Comparison of ENCODE assay signal across 8 cellular contexts in genomic region chr3:15292765-15293522, GRCh38. TPM values are rescaled to one million over a fixed set of nuclear protein-coding genes. Genes with fewer than 3 reads are reported as not detected.
DNase-seq lines count a peak whose midpoint lies in the region; ATAC-seq and TF ChIP-seq lines count a peak whose summit lies in the region.

No MANE protein-coding gene starts in this region.

- no peaks in the 10 kb centered on the region for H4K20me1 ChIP-seq in BLaER1 treated with 17β-estradiol and CSF1 and Interleukin-3, amounts not matched to agents 10 nM and 100 nM

- no peak for ATAC-seq in T-helper 17 cell

- H3K9me3 ChIP-seq in BLaER1 treated with 17β-estradiol and CSF1 and Interleukin-3, amounts not matched to agents 10 nM and 100 nM (replicated peaks in 1 of 11): peaks cover 0 to 24% (median 0%) of the 10 kb centered on the region in 11 experiments; a peak in 7 of 22 replicates
- H3K9me3 ChIP-seq in T-helper 17 cell (ENCODE audit: control insufficient read depth, low read length, poor library complexity, severe bottlenecking): no peaks in the 10 kb centered on the region

- DNase-seq in T-helper 17 cell (no peak), foreskin fibroblast (peak; percentile 60 to 67), osteocyte (ENCODE audit: extremely low spot score, unreplicated experiment) (no peak), middle frontal gyrus (ENCODE audit: extremely low spot score, low spot score) (no peak)
- DNase-seq in stimulated activated CD4-positive, alpha-beta T cell treated with anti-CD3 and anti-CD28 coated beads, Interleukin-12 subunit alpha, Interleukin-12 subunit beta, amount 100 ng/mL, for 4 hours: no peak
- no peak for DNase-seq in stimulated activated CD4-positive, alpha-beta T cell treated with anti-CD3 and anti-CD28 coated beads, Interleukin-4, amount 100 ng/mL, for 1 hour
- DNase-seq in activated effector memory CD4-positive, alpha-beta T cell treated with Interleukin-2 at 50 U/mL for 16 hours: no peak

- peak overlapping the region; percentile 0 to 87 (median 70); a peak in 19 of 22 replicates for H3K27ac ChIP-seq in BLaER1 treated with 17β-estradiol and CSF1 and Interleukin-3, amounts not matched to agents 10 nM and 100 nM

- H3K36me3 ChIP-seq in BLaER1 treated with 17β-estradiol and CSF1 and Interleukin-3, amounts not matched to agents 10 nM and 100 nM: peaks cover 0 to 9% (median 0%) of the 10 kb centered on the region in 11 experiments; a peak in 2 of 22 replicates

- H3K9me3 Mint-ChIP-seq in osteocyte (ENCODE audit: unreplicated experiment): no peaks in the 10 kb centered on the region

- TF ChIP-seq CTCF in foreskin fibroblast (IDR thresholded peaks at IDR 0.05; ENCODE audit: low read depth, low read length) (no peak), osteocyte (IDR thresholded peaks at IDR 0.05) (no peak)

- peak overlapping the region in 5 of 11 experiments; percentile 3 to 49 (median 34); a peak in 7 of 22 replicates for H3K9ac ChIP-seq in BLaER1 treated with 17β-estradiol and CSF1 and Interleukin-3, amounts not matched to agents 10 nM and 100 nM

- H3K4me2 ChIP-seq in BLaER1 treated with 17β-estradiol and CSF1 and Interleukin-3, amounts not matched to agents 10 nM and 100 nM: peak overlapping the region; percentile 73 to 98 (median 88)

- peak overlapping the region; percentile 93 for H3K27ac Mint-ChIP-seq in T-helper 17 cell
- H3K27ac Mint-ChIP-seq in osteocyte (ENCODE audit: unreplicated experiment): peak overlapping the region; percentile 40

- H3K36me3 Mint-ChIP-seq in T-helper 17 cell (ENCODE audit: low read depth) (peaks cover 11% of the 10 kb centered on the region), osteocyte (ENCODE audit: unreplicated experiment) (no peaks in the 10 kb centered on the region)

- no peaks in the 10 kb centered on the region; a peak in 1 of 22 replicates for H3K27me3 ChIP-seq in BLaER1 treated with 17β-estradiol and CSF1 and Interleukin-3, amounts not matched to agents 10 nM and 100 nM

- peaks cover 47 to 100% (median 88%) of the 10 kb centered on the region in 10 experiments for H3K4me1 ChIP-seq in BLaER1 treated with 17β-estradiol and CSF1 and Interleukin-3, amounts not matched to agents 10 nM and 100 nM

- no peaks in the 10 kb centered on the region for H3K27me3 Mint-ChIP-seq in T-helper 17 cell
- H3K27me3 Mint-ChIP-seq in osteocyte (ENCODE audit: unreplicated experiment): no peaks in the 10 kb centered on the region

- H3K4me3 Mint-ChIP-seq in T-helper 17 cell: peak overlapping the region; percentile 81
- no peak overlapping the region for H3K4me3 Mint-ChIP-seq in osteocyte (ENCODE audit: unreplicated experiment)

- no peak overlapping the region for H3K4me3 ChIP-seq in BLaER1 treated with 17β-estradiol and CSF1 and Interleukin-3, amounts not matched to agents 10 nM and 100 nM
- H3K4me3 ChIP-seq in foreskin fibroblast (ENCODE audit: low read depth in 1 of 2, low read length in 2 of 2): no peak overlapping the region

- H3K4me1 Mint-ChIP-seq in T-helper 17 cell: peaks cover 70% of the 10 kb centered on the region
- peaks cover 9% of the 10 kb centered on the region for H3K4me1 Mint-ChIP-seq in osteocyte (ENCODE audit: unreplicated experiment)

RNA-seq across cellular contexts. Expression of gene SH3BP5, which starts 39.4 kb away (rescaled TPM):
- 10 to 100 TPM; 50.7 to 78.4 TPM for total RNA-seq in T-helper 17 cell
- 4.5 and 5.9 TPM in 2 replicates for total RNA-seq in osteocyte

Comparison
In these comparisons a context has a peak if more than half of its experiments do, and no peak if none do; other contexts are left out.
1. DNase-seq: peak in foreskin fibroblast (2 of 2); none in T-helper 17 cell (0 of 3), osteocyte (single experiment), middle frontal gyrus (single experiment), stimulated activated CD4-positive, alpha-beta T cell treated with anti-CD3 and anti-CD28 coated beads, Interleukin-12 subunit alpha, Interleukin-12 subunit beta, amount 100 ng/mL, for 4 hours (single experiment), stimulated activated CD4-positive, alpha-beta T cell treated with anti-CD3 and anti-CD28 coated beads, Interleukin-4, amount 100 ng/mL, for 1 hour (single experiment) and activated effector memory CD4-positive, alpha-beta T cell treated with Interleukin-2 at 50 U/mL for 16 hours (single experiment).